Comparison of ENCODE assay signal across 27 cellular contexts in the genomic region with DNA sequence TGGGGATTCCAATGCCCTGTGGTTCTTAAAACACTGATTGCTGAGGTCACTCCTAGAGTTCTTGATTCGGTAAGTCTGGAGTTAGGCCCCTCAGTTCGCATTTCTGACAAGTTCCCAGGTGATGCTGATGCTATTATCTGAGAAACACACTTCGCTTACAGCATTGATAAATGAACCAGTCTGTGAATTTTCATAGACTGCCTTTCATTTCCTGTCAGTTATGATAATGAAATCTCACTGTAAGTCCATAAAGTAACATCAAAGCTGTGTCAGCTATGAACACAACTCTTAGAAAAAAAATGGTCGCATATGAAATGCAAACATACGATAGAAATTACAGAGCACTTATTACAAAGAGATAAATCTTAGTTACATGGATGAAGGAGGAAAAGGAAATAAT.
"Had no signal": no experiment of that assay in that cellular context is flagged by ENCODE, and none has a peak within 500 bp of the region (broad histone marks: within the 10 kb centered on the region; RNA-seq: fewer than 3 reads in every experiment).

No MANE protein-coding gene starts in this region.

- H3K4me3 ChIP-seq: pancreas, psoas muscle, right lobe of liver, sigmoid colon, stomach, thoracic aorta, thyroid gland, tibial nerve, upper lobe of right lung, uterus had no signal

- H3K9me3 Mint-ChIP-seq: naive B cell; natural killer cell; nephron; neural crest cell; stimulated activated effector memory CD8-positive, alpha-beta T cell treated with anti-CD3 and anti-CD28 coated beads, Interleukin-12 subunit alpha, Interleukin-12 subunit beta, amount 100 ng/mL, for 72 hours; stimulated activated naive B cell treated with anti-CD40 and anti-IgM and Interleukin-4, amounts not matched to agents 10 μg/mL and 1 μg/mL and 100 μg/mL, for 72 hours; stimulated activated naive CD8-positive, alpha-beta T cell treated with anti-CD3 and anti-CD28 coated beads, Interleukin-15, Interleukin-2, amounts not matched to agents 100 ng/mL and 50 ng/mL, for 24 hours had no signal

- H3K9me3 ChIP-seq: neutrophil, pancreas, psoas muscle, right lobe of liver, sigmoid colon, stomach, thoracic aorta, thyroid gland, tibial nerve, upper lobe of right lung, uterus had no signal

- H3K36me3 ChIP-seq: neutrophil, pancreas, right lobe of liver, sigmoid colon, stomach, thoracic aorta, thyroid gland, tibial nerve, upper lobe of right lung, uterus had no signal

- H3K27me3 ChIP-seq: neutrophil, pancreas, right lobe of liver, sigmoid colon, stomach, thyroid gland, tibial nerve, upper lobe of right lung, uterus had no signal

- H3K4me1 ChIP-seq: pancreas, psoas muscle, right lobe of liver, sigmoid colon, stomach, thyroid gland, tibial nerve, upper lobe of right lung, uterus had no signal

- DNase-seq: naive B cell; natural killer cell; nucleus accumbens; pancreas; psoas muscle; right cardiac atrium; right lobe of liver; sigmoid colon; small intestine; stimulated activated CD4-positive, alpha-beta T cell treated with anti-CD3 and anti-CD28 coated beads, Interleukin-15, amount 100 ng/mL, for 24 hours; stimulated activated CD4-positive, alpha-beta T cell treated with anti-CD3 and anti-CD28 coated beads, Interleukin-2, amount 100 ng/mL, for 24 hours; stimulated activated CD4-positive, alpha-beta T cell treated with anti-CD3 and anti-CD28 coated beads, Interleukin-2, amount 100 ng/mL, for 48 hours; stimulated activated CD4-positive, alpha-beta T cell treated with anti-CD3 and anti-CD28 coated beads, Interleukin-4, amount 100 ng/mL, for 24 hours; stimulated activated naive B cell treated with anti-CD40 and anti-IgM and Interleukin-4, amounts not matched to agents 10 μg/mL and 1 μg/mL and 100 μg/mL, for 72 hours; stimulated activated naive CD4-positive, alpha-beta T cell treated with Interleukin-2 at 50 U/mL for 16 hours; stomach; thyroid gland; trophoblast cell; upper lobe of right lung; uterus had no signal

- ATAC-seq: natural killer cell; pancreas; psoas muscle; right cardiac atrium; right lobe of liver; stimulated activated effector memory CD8-positive, alpha-beta T cell treated with anti-CD3 and anti-CD28 coated beads, Interleukin-12 subunit alpha, Interleukin-12 subunit beta, amount 100 ng/mL, for 72 hours; stimulated activated naive B cell treated with anti-CD40 and anti-IgM and Interleukin-4, amounts not matched to agents 10 μg/mL and 1 μg/mL and 100 μg/mL, for 72 hours; upper lobe of right lung had no signal

- H3K36me3 Mint-ChIP-seq: naive B cell; natural killer cell; stimulated activated effector memory CD8-positive, alpha-beta T cell treated with anti-CD3 and anti-CD28 coated beads, Interleukin-12 subunit alpha, Interleukin-12 subunit beta, amount 100 ng/mL, for 72 hours; stimulated activated naive B cell treated with anti-CD40 and anti-IgM and Interleukin-4, amounts not matched to agents 10 μg/mL and 1 μg/mL and 100 μg/mL, for 72 hours had no signal

- H3K4me1 Mint-ChIP-seq: naive B cell; natural killer cell; nephron; neural crest cell; stimulated activated effector memory CD8-positive, alpha-beta T cell treated with anti-CD3 and anti-CD28 coated beads, Interleukin-12 subunit alpha, Interleukin-12 subunit beta, amount 100 ng/mL, for 72 hours; stimulated activated naive B cell treated with anti-CD40 and anti-IgM and Interleukin-4, amounts not matched to agents 10 μg/mL and 1 μg/mL and 100 μg/mL, for 72 hours had no signal

- H3K4me3 Mint-ChIP-seq: naive B cell; natural killer cell; nephron; neural crest cell; stimulated activated effector memory CD8-positive, alpha-beta T cell treated with anti-CD3 and anti-CD28 coated beads, Interleukin-12 subunit alpha, Interleukin-12 subunit beta, amount 100 ng/mL, for 72 hours; stimulated activated naive B cell treated with anti-CD40 and anti-IgM and Interleukin-4, amounts not matched to agents 10 μg/mL and 1 μg/mL and 100 μg/mL, for 72 hours; stimulated activated naive CD8-positive, alpha-beta T cell treated with anti-CD3 and anti-CD28 coated beads, Interleukin-15, Interleukin-2, amounts not matched to agents 100 ng/mL and 50 ng/mL, for 24 hours had no signal

- H3K27ac ChIP-seq: neutrophil, pancreas, psoas muscle, right lobe of liver, sigmoid colon, stomach, thoracic aorta, thyroid gland, tibial nerve, upper lobe of right lung, uterus had no signal

- FAIRE-seq: pancreas, small intestine had no signal

- H3K27me3 Mint-ChIP-seq: naive B cell; stimulated activated naive B cell treated with anti-CD40 and anti-IgM and Interleukin-4, amounts not matched to agents 10 μg/mL and 1 μg/mL and 100 μg/mL, for 72 hours; stimulated activated naive CD8-positive, alpha-beta T cell treated with anti-CD3 and anti-CD28 coated beads, Interleukin-15, Interleukin-2, amounts not matched to agents 100 ng/mL and 50 ng/mL, for 24 hours had no signal

- H3K27ac Mint-ChIP-seq: naive B cell; natural killer cell; nephron; stimulated activated effector memory CD8-positive, alpha-beta T cell treated with anti-CD3 and anti-CD28 coated beads, Interleukin-12 subunit alpha, Interleukin-12 subunit beta, amount 100 ng/mL, for 72 hours; stimulated activated naive B cell treated with anti-CD40 and anti-IgM and Interleukin-4, amounts not matched to agents 10 μg/mL and 1 μg/mL and 100 μg/mL, for 72 hours; stimulated activated naive CD8-positive, alpha-beta T cell treated with anti-CD3 and anti-CD28 coated beads, Interleukin-15, Interleukin-2, amounts not matched to agents 100 ng/mL and 50 ng/mL, for 24 hours had no signal
